In the genomic region with DNA sequence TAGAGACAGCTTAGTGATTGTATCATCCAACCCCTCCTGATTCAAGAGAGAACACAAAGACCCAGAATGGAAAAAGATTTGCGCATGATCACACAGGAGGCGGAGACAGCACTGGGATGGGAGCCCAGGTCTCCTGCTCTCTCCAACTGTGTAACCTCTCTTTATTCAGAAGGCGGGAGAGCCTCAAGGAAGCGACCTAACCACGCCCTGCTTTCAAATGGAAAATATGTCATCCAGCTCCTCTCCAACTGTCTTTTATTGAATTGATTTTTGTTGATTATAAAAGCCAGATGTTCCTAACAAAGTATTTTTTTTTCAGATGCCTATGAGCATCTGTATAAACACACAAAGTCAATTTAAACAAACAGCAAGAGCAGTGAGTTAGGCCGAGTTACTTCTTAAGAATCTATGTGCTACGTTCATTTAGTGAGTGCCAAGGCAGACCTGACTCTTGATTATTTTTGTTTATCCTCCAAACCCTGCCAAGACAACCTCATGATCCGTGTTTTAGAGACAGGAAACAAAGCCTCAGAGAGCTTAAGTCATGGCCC, we compare ENCODE assay signal across 8 cellular contexts.
DNase-seq lines count a peak whose midpoint lies in the region; ATAC-seq, FAIRE-seq and TF ChIP-seq lines count a peak whose summit lies in the region.

No MANE protein-coding gene starts in this region.

- H3K4me3 ChIP-seq in LNCaP clone FGC (ENCODE audit: low read depth, low read length) (no peak overlapping the region), choroid plexus epithelial cell (ENCODE audit: low read depth, low read length) (no peak overlapping the region), mucosa of descending colon (no peak overlapping the region)

- intact Hi-C loops in mucosa of descending colon (cut with DNase I, micrococcal nuclease), result no loop called here

- H3K9me3 ChIP-seq in mucosa of descending colon, result no peaks in the 10 kb centered on the region

- TF ChIP-seq CTCF in LNCaP clone FGC (IDR thresholded peaks at IDR 0.05; ENCODE audit: control insufficient read depth, extremely low read depth, insufficient read depth) (no peak), choroid plexus epithelial cell (conservative IDR thresholded peaks at IDR 0.05; ENCODE audit: low read depth, low read length) (no peak), mucosa of descending colon (IDR thresholded peaks at IDR 0.05) (no peak)

- peak; percentile 74 for ATAC-seq in mucosa of descending colon
- no peak for ATAC-seq in GM21515 (IDR thresholded peaks at IDR 0.05; ENCODE audit: unreplicated experiment)

- H3K36me3 ChIP-seq in mucosa of descending colon (ENCODE audit: low read depth), result no peaks in the 10 kb centered on the region

- no peak for FAIRE-seq in GM12891 (lab: Jason Lieb, UNC)

- no peak for TF ChIP-seq POLR2A in GM12891 (IDR thresholded peaks at IDR 0.05; ENCODE audit: low read depth, low read length)

- H3K4me1 ChIP-seq in mucosa of descending colon (ENCODE audit: low read depth), result peaks cover 15% of the 10 kb centered on the region

- DNase-seq in AG08396 (ENCODE audit: low spot score) (peak; percentile 58), LNCaP clone FGC (ENCODE audit: low read depth) (peak; percentile 71), choroid plexus epithelial cell (ENCODE audit: low read depth) (peak; percentile 82), mucosa of descending colon (peak in 2 of 3 donors; percentile 48 to 63), NCI-H2107 (lab: John Stamatoyannopoulos, UW) (no peak), GM12891 (ENCODE audit: insufficient read length, low spot score) (no peak)
- no peak for DNase-seq in stimulated activated naive CD4-positive, alpha-beta T cell (lab: John Stamatoyannopoulos, UW)

TF ChIP-seq in GM12891, 5 proteins besides CTCF, POLR2A, EP300 and RAD21:
- TF ChIP-seq SPI1 (IDR thresholded peaks at IDR 0.05; ENCODE audit: low read depth, low read length), result no peak
- TF ChIP-seq TAF1 (IDR thresholded peaks at IDR 0.05; ENCODE audit: low read depth, low read length), result no peak
- no peak for TF ChIP-seq POU2F2 (IDR thresholded peaks at IDR 0.05; ENCODE audit: low read depth, low read length)
- no peak for TF ChIP-seq PAX5 (IDR thresholded peaks at IDR 0.05; ENCODE audit: insufficient read depth, low read length, severe bottlenecking)
- TF ChIP-seq POLR2AphosphoS5 (IDR thresholded peaks at IDR 0.05; ENCODE audit: low read depth, low read length), result no peak

Comparison
In these comparisons a context has a peak if more than half of its experiments do, and no peak if none do; other contexts are left out.
1. DNase-seq: peak in AG08396 (single experiment), LNCaP clone FGC (single experiment), choroid plexus epithelial cell (single experiment) and mucosa of descending colon (2 of 3); none in NCI-H2107 (single experiment), GM12891 (single experiment) and stimulated activated naive CD4-positive, alpha-beta T cell (0 of 6).